2 cellular contexts compared by ENCODE assay signal in genomic region chr10:110666259-110666658, GRCh38. TPM values are rescaled to one million over a fixed set of nuclear protein-coding genes. Genes with fewer than 3 reads are reported as not detected.
"Had no signal": no experiment of that assay in that cellular context is flagged by ENCODE, and none has a peak within 500 bp of the region (broad histone marks: within the 10 kb centered on the region; RNA-seq: fewer than 3 reads in every experiment).

No MANE protein-coding gene starts in this region.

RNA-seq across cellular contexts. Expression of gene RBM20, which starts 22.1 kb away (rescaled TPM):
- total RNA-seq: activated CD4-positive, alpha-beta T cell treated with anti-CD3 and anti-CD28 coated beads, Interleukin-2, amount 10 ng/mL, durations not matched to agents 7 days and 5 days; endothelial cell of umbilical vein had no signal
